In genomic region chr4:140374130-140374477, GRCh38 we compare ENCODE assay signal across 8 cellular contexts. TPM values are rescaled to one million over a fixed set of nuclear protein-coding genes. Genes with fewer than 3 reads are reported as not detected.
A peak's percentile ranks its signal among the peaks of the same experiment; 100 is the strongest.
DNase-seq lines count a peak whose midpoint lies in the region; ATAC-seq and TF ChIP-seq lines count a peak whose summit lies in the region.

No MANE protein-coding gene starts in this region.

- no peaks in the 10 kb centered on the region for H3K9me3 ChIP-seq in endocrine pancreas (ENCODE audit: control insufficient read depth, low read length)

- no peaks in the 10 kb centered on the region for H3K36me3 ChIP-seq in endocrine pancreas (ENCODE audit: control insufficient read depth, insufficient read depth, low read length)

- H3K4me1 Mint-ChIP-seq in CD14-positive monocyte, result peaks cover 22% of the 10 kb centered on the region
- H3K4me1 Mint-ChIP-seq in nephron progenitor cell, result peaks cover 48% of the 10 kb centered on the region

- ATAC-seq in GM18873 (IDR thresholded peaks at IDR 0.05; ENCODE audit: low FRiP score, unreplicated experiment) (no peak), HG02610 (IDR thresholded peaks at IDR 0.05; ENCODE audit: unreplicated experiment) (no peak)

- TF ChIP-seq CTCF in CD14-positive monocyte (IDR thresholded peaks at IDR 0.05) (no peak), nephron progenitor cell (IDR thresholded peaks at IDR 0.05) (no peak)

- H3K4me3 Mint-ChIP-seq in CD14-positive monocyte (no peak overlapping the region), nephron progenitor cell (no peak overlapping the region)

- peak overlapping the region; percentile 95 for H3K9ac ChIP-seq in endocrine pancreas (ENCODE audit: control insufficient read depth, insufficient read depth, low read length)

- H3K36me3 Mint-ChIP-seq in CD14-positive monocyte, result peaks cover 2% of the 10 kb centered on the region in 2 donors
- H3K36me3 Mint-ChIP-seq in nephron progenitor cell (ENCODE audit: low read depth), result peaks cover 10% of the 10 kb centered on the region

- H3K27ac Mint-ChIP-seq in CD14-positive monocyte (peak overlapping the region in 5 of 7 donors; percentile 28 to 82 (median 50)), nephron progenitor cell (peak overlapping the region; percentile 99)

- H3K27me3 Mint-ChIP-seq in CD14-positive monocyte (ENCODE audit: low read depth in 3 of 3) (no peaks in the 10 kb centered on the region), nephron progenitor cell (ENCODE audit: low read depth, poor library complexity) (peaks cover 5% of the 10 kb centered on the region)

- DNase-seq in CD14-positive monocyte (ENCODE audit: low spot score) (no peak), LoVo (ENCODE audit: low spot score) (peak; percentile 26), nephron progenitor cell (no peak)
- no peak for DNase-seq in stimulated activated CD4-positive, alpha-beta T cell treated with anti-CD3 and anti-CD28 coated beads, Interleukin-12 subunit alpha, Interleukin-12 subunit beta, amount 100 ng/mL, for 4 hours
- DNase-seq in activated effector memory CD4-positive, alpha-beta T cell treated with Interleukin-2 at 50 U/mL for 16 hours, result no peak

- H3K9me3 Mint-ChIP-seq in CD14-positive monocyte (no peaks in the 10 kb centered on the region), nephron progenitor cell (no peaks in the 10 kb centered on the region)

- intact Hi-C loops in CD14-positive monocyte (cut with micrococcal nuclease), result loop anchor here in 1 of 2 donors (5.0 kb wide), 1 partner anchor 148 kb away; the partner anchor contains the start of gene ELMOD2

- H3K4me3 ChIP-seq in endocrine pancreas (ENCODE audit: control insufficient read depth, insufficient read depth, low read length), result peak overlapping the region; percentile 79

- no peaks in the 10 kb centered on the region for H3K27me3 ChIP-seq in endocrine pancreas (ENCODE audit: control insufficient read depth, insufficient read depth, low read length)

- peaks cover 14% of the 10 kb centered on the region for H3K4me1 ChIP-seq in endocrine pancreas (ENCODE audit: control insufficient read depth, insufficient read depth, low read length)

RNA-seq across cellular contexts. Expression of gene SCOC, which starts 0.7 kb away (rescaled TPM):
- polyA plus RNA-seq in CD14-positive monocyte, result 10 to 100 TPM; 21.2 to 22.6 TPM

RNA-seq across cellular contexts. Expression of gene CLGN, which starts 53.3 kb away (rescaled TPM):
- polyA plus RNA-seq in CD14-positive monocyte, result under 1 TPM; 0.10 to 0.54 TPM
